ENCODE assay signal across 3 cellular contexts in genomic region chr17:48901241-48901640, GRCh38.
TF ChIP-seq lines count a peak whose summit lies in the region.

No MANE protein-coding gene starts in this region.

TF ChIP-seq in A549, 52 proteins besides CTCF, POLR2A, EP300 and RAD21:
- TF ChIP-seq HOXB13 (CRISPR knock-in tag; IDR thresholded peaks at IDR 0.05; ENCODE audit: low read depth) (no peak), JUNB (IDR thresholded peaks at IDR 0.05) (no peak), ZNF302 (CRISPR knock-in tag; IDR thresholded peaks at IDR 0.05) (no peak), ZFP36 (IDR thresholded peaks at IDR 0.05; ENCODE audit: borderline replicate concordance, partially characterized antibody) (no peak), CBX8 (IDR thresholded peaks at IDR 0.05) (no peak), CHD4 (IDR thresholded peaks at IDR 0.05; ENCODE audit: borderline replicate concordance) (no peak), POLR2AphosphoS2 (conservative IDR thresholded peaks at IDR 0.05; ENCODE audit: low read length) (no peak), HES2 (IDR thresholded peaks at IDR 0.05) (no peak), ATOH8 (CRISPR knock-in tag; IDR thresholded peaks at IDR 0.05; ENCODE audit: low read depth) (no peak), ELK1 (IDR thresholded peaks at IDR 0.05; ENCODE audit: low read depth, low read length) (no peak), HOXB5 (CRISPR knock-in tag; IDR thresholded peaks at IDR 0.05) (no peak), BHLHE40 (IDR thresholded peaks at IDR 0.05; ENCODE audit: low read depth, low read length) (no peak), ZSCAN20 (CRISPR knock-in tag; IDR thresholded peaks at IDR 0.05) (no peak), FOSL2 (IDR thresholded peaks at IDR 0.05) (no peak), FOSL2 (CRISPR knock-in tag; IDR thresholded peaks at IDR 0.05) (no peak), CEBPB (IDR thresholded peaks at IDR 0.05) (no peak), RARB (CRISPR knock-in tag; IDR thresholded peaks at IDR 0.05) (no peak)

TF ChIP-seq in WTC11, 78 proteins besides CTCF, POLR2A, EP300 and RAD21:
- TF ChIP-seq NFATC4 (CRISPR knock-in tag; IDR thresholded peaks at IDR 0.05) (no peak), NFE2L1 (CRISPR knock-in tag; IDR thresholded peaks at IDR 0.05) (no peak), ELF4 (CRISPR knock-in tag; IDR thresholded peaks at IDR 0.05; ENCODE audit: low read depth) (no peak), ZNF512 (CRISPR knock-in tag; IDR thresholded peaks at IDR 0.05; ENCODE audit: borderline replicate concordance) (no peak), ZNF317 (CRISPR knock-in tag; IDR thresholded peaks at IDR 0.05; ENCODE audit: borderline replicate concordance, low read depth) (no peak), ZNF416 (CRISPR knock-in tag; IDR thresholded peaks at IDR 0.05) (no peak)

TF ChIP-seq in HepG2, 621 proteins besides CTCF, POLR2A, EP300 and RAD21:
- no peak for TF ChIP-seq LBX2 (CRISPR knock-in tag; IDR thresholded peaks at IDR 0.05; ENCODE audit: borderline replicate concordance)
- no peak for TF ChIP-seq ZSCAN5A (CRISPR knock-in tag; IDR thresholded peaks at IDR 0.05; ENCODE audit: borderline replicate concordance)
- no peak for TF ChIP-seq ZNF263 (CRISPR knock-in tag; IDR thresholded peaks at IDR 0.05)
